ENCODE assay signal across 8 cellular contexts in genomic region chr2:169928463-169928864, GRCh38.
A peak's percentile ranks its signal among the peaks of the same experiment; 100 is the strongest.
DNase-seq lines count a peak whose midpoint lies in the region; ATAC-seq and TF ChIP-seq lines count a peak whose summit lies in the region.

No MANE protein-coding gene starts in this region.

- H3K4me1 ChIP-seq in RWPE2 (ENCODE audit: insufficient read depth, poor library complexity, severe bottlenecking) = no peaks in the 10 kb centered on the region
- no peaks in the 10 kb centered on the region for H3K4me1 ChIP-seq in sigmoid colon

- ATAC-seq in RWPE2 (ENCODE audit: low read depth) (no peak), HG03342 (IDR thresholded peaks at IDR 0.05; ENCODE audit: unreplicated experiment) (no peak)

- WGBS in sigmoid colon, 2 donors = 64 to 78% methylated on average over 1 of the region's 1 CpG

- H3K4me3 ChIP-seq in RWPE2 (ENCODE audit: severe bottlenecking) (no peak overlapping the region), fibroblast of villous mesenchyme (ENCODE audit: low read depth, low read length) (no peak overlapping the region), sigmoid colon (no peak overlapping the region)

- peak; percentile 68 for TF ChIP-seq CTCF in LNCAP (IDR thresholded peaks at IDR 0.05)
- peak; percentile 87 for TF ChIP-seq CTCF in RWPE2 (IDR thresholded peaks at IDR 0.05; ENCODE audit: poor library complexity, severe bottlenecking)
- peak; percentile 59 for TF ChIP-seq CTCF in fibroblast of villous mesenchyme (IDR thresholded peaks at IDR 0.05; ENCODE audit: insufficient read depth, low read depth, low read length)
- TF ChIP-seq CTCF in sigmoid colon (IDR thresholded peaks at IDR 0.05) = peak; percentile 38 to 65 (median 55)

- no peaks in the 10 kb centered on the region for H3K9me3 ChIP-seq in RWPE2 (ENCODE audit: severe bottlenecking)
- no peaks in the 10 kb centered on the region for H3K9me3 ChIP-seq in sigmoid colon

- H3K27me3 ChIP-seq in RWPE2 (ENCODE audit: insufficient read depth, poor library complexity, severe bottlenecking) (no peaks in the 10 kb centered on the region), sigmoid colon (no peaks in the 10 kb centered on the region)

- H3K27ac ChIP-seq in RWPE2 (ENCODE audit: poor library complexity, severe bottlenecking) (no peak overlapping the region), sigmoid colon (no peak overlapping the region)

- H3K36me3 ChIP-seq in RWPE2 (ENCODE audit: low read depth) = peaks cover 23% of the 10 kb centered on the region; the same call in 1 of the 2 replicates
- H3K36me3 ChIP-seq in sigmoid colon = peaks cover 0 to 38% (median 4%) of the 10 kb centered on the region in 4 donors

- TF ChIP-seq POLR2A in sigmoid colon (IDR thresholded peaks at IDR 0.05) = no peak

- DNase-seq in DMS53 (lab: John Stamatoyannopoulos, UW) = peak; percentile 79
- no peak for DNase-seq in RWPE2 (ENCODE audit: low spot score)
- peak; percentile 70 for DNase-seq in fibroblast of villous mesenchyme (ENCODE audit: low read depth)
- DNase-seq in sigmoid colon = no peak
- DNase-seq in activated naive CD4-positive, alpha-beta T cell (lab: John Stamatoyannopoulos, UW) = no peak
- DNase-seq in activated CD4-positive, alpha-beta T cell treated with anti-CD3 and anti-CD28 coated beads, Interleukin-2, amount 50 U/mL, for 48 hours = no peak

- intact Hi-C loops in sigmoid colon (cut with DNase I) = loop anchor here (2.0 to 10.0 kb wide), 2 partner anchors 104 to 404 kb away; partner anchors contain the start of gene METTL5

- no peak for TF ChIP-seq EP300 in sigmoid colon (IDR thresholded peaks at IDR 0.05)

Comparison
In these comparisons a context has a peak if more than half of its experiments do, and no peak if none do; other contexts are left out.
1. DNase-seq: peak in DMS53 (single experiment) and fibroblast of villous mesenchyme (single experiment); none in RWPE2 (single experiment), sigmoid colon (single experiment), activated naive CD4-positive, alpha-beta T cell (0 of 4) and activated CD4-positive, alpha-beta T cell treated with anti-CD3 and anti-CD28 coated beads, Interleukin-2, amount 50 U/mL, for 48 hours (0 of 2).
2. Peak in every context shown above with its lines, with median percentiles within 50 percentile points of each other: CTCF ChIP-seq.